ENCODE assay signal across 8 cellular contexts in the genomic region with DNA sequence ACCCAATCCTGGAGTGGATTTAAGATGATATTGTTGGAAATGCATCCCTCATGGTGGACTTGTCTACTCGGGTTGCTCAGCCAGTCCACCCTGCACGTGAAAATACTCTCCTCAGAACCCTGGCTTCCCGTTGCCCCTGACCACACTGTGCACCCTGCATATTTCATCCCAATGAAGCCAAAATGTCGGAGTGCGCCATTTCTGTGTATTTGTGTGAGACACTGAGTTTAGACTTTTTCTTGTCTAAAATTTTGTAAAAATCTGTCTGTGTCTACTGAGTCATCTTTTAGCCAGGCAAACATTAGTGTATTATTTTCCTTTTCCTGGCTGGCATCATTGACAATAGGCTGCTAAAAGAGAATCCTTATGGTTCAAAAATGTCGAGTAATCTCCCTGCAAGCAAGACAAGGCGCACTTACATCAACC. TPM values are rescaled to one million over a fixed set of nuclear protein-coding genes. Genes with fewer than 3 reads are reported as not detected.
DNase-seq lines count a peak whose midpoint lies in the region; ATAC-seq lines count a peak whose summit lies in the region.

No MANE protein-coding gene starts in this region.

- intact Hi-C loops in activated CD4-positive, alpha-beta memory T cell treated with anti-CD3 and anti-CD28 coated beads for 36 hours (cut with micrococcal nuclease), result loop anchor here (5.0 to 10.0 kb wide), 2 partner anchors 52 to 330 kb away; no protein-coding TSS in a partner anchor

- CTCF ChIA-PET in activated CD4-positive, alpha-beta memory T cell treated with anti-CD3 and anti-CD28 coated beads for 36 hours (lab: Charles Lee), result interaction anchor here (1.5 kb wide), 1 partner anchor 45 kb away, joined by 4 read pairs; a partner anchor contains a TSS

- peaks cover 28% of the 10 kb centered on the region for H3K36me3 Mint-ChIP-seq in activated CD4-positive, alpha-beta memory T cell treated with anti-CD3 and anti-CD28 coated beads for 36 hours

- H3K4me1 Mint-ChIP-seq in activated CD4-positive, alpha-beta memory T cell treated with anti-CD3 and anti-CD28 coated beads for 36 hours (ENCODE audit: low read depth), result peaks cover 13% of the 10 kb centered on the region

- H3K27me3 Mint-ChIP-seq in activated CD4-positive, alpha-beta memory T cell treated with anti-CD3 and anti-CD28 coated beads for 36 hours, result no peaks in the 10 kb centered on the region

- DNase-seq in DMS79 (lab: John Stamatoyannopoulos, UW), result peak; percentile 63
- DNase-seq in DMS79 treated with DMSO at 0.1 percent for 48 hours (lab: John Stamatoyannopoulos, UW), result no peak
- no peak for DNase-seq in activated CD4-positive, alpha-beta memory T cell treated with anti-CD3 and anti-CD28 coated beads for 36 hours
- DNase-seq in substantia nigra (lab: John Stamatoyannopoulos, UW), result peak in 4 of 49 donors; percentile 29 to 72 (median 46)
- DNase-seq in NCI-H128 (lab: John Stamatoyannopoulos, UW; ENCODE audit: unreplicated experiment), result no peak
- no peak for DNase-seq in A172 (ENCODE audit: low spot score)

- H3K27ac Mint-ChIP-seq in activated CD4-positive, alpha-beta memory T cell treated with anti-CD3 and anti-CD28 coated beads for 36 hours, result peak overlapping the region; percentile 43

- H3K4me3 ChIP-seq in iPS-11a (ENCODE audit: low read depth, low read length), result peak overlapping the region; percentile 35

- no peaks in the 10 kb centered on the region for H3K9me3 Mint-ChIP-seq in activated CD4-positive, alpha-beta memory T cell treated with anti-CD3 and anti-CD28 coated beads for 36 hours

- peak overlapping the region; percentile 90 for H3K27ac ChIP-seq in substantia nigra (ENCODE audit: low read depth, low read length, poor library complexity, severe bottlenecking)

- peak overlapping the region; percentile 64 for H3K4me3 Mint-ChIP-seq in activated CD4-positive, alpha-beta memory T cell treated with anti-CD3 and anti-CD28 coated beads for 36 hours

- ATAC-seq in HG03378 (IDR thresholded peaks at IDR 0.05; ENCODE audit: unreplicated experiment), result peak; percentile 20

- POLR2A ChIA-PET in activated CD4-positive, alpha-beta memory T cell treated with anti-CD3 and anti-CD28 coated beads for 36 hours (lab: Charles Lee), result interaction anchor here (1.6 kb wide), 1 partner anchor 72 kb away, joined by 3 read pairs; no protein-coding TSS in a partner anchor

RNA-seq across cellular contexts. Expression of gene PNMA1, which starts 0.5 kb away (rescaled TPM):
- total RNA-seq in activated CD4-positive, alpha-beta memory T cell treated with anti-CD3 and anti-CD28 coated beads for 36 hours, result 10 to 100 TPM; 28.2 to 28.3 TPM
- 35.1 and 36.0 TPM in 2 replicates for total RNA-seq in A172 (2014; rRNA removed; shearing (Covaris generic))
